ENCODE assay signal across 15 cellular contexts in genomic region chr10:113780681-113781250, GRCh38. TPM values are rescaled to one million over a fixed set of nuclear protein-coding genes. Genes with fewer than 3 reads are reported as not detected.
A peak's percentile ranks its signal among the peaks of the same experiment; 100 is the strongest.
DNase-seq lines count a peak whose midpoint lies in the region; ATAC-seq, FAIRE-seq and TF ChIP-seq lines count a peak whose summit lies in the region.
"Had no signal": no experiment of that assay in that cellular context is flagged by ENCODE, and none has a peak within 500 bp of the region (broad histone marks: within the 10 kb centered on the region; RNA-seq: fewer than 3 reads in every experiment).

No MANE protein-coding gene starts in this region.

- H2BK15ac ChIP-seq in neuronal stem cell (ENCODE audit: low read length), result no peak overlapping the region

- FAIRE-seq in A549 (lab: Jason Lieb, UNC), result no peak

- H3K4ac ChIP-seq in neuronal stem cell (ENCODE audit: low read length) (no peak overlapping the region), trophoblast cell (ENCODE audit: low read depth, low read length) (no peak overlapping the region)

- WGBS in A549 (ENCODE audit: missing lambda C conversion rate), result 75% methylated on average over 3 of the region's 3 CpGs
- WGBS in liver, result 61% methylated on average over 3 of the region's 3 CpGs
- no CpG with 5 or more reads among the region's 3 CpGs for WGBS in neuronal stem cell (ENCODE audit: extremely low coverage in 2 of 2, insufficient read length in 2 of 2, insufficient replicate concordance in 1 of 2), 2 donors
- no CpG with 5 or more reads among the region's 3 CpGs for WGBS in trophoblast cell (ENCODE audit: extremely low coverage, insufficient coverage, insufficient read length)

- ATAC-seq in A549 (peak; percentile 51 to 68; a peak in 3 of 6 replicates), HG03378 (IDR thresholded peaks at IDR 0.05; ENCODE audit: unreplicated experiment) (no peak)
- ATAC-seq: esophagus mucosa had no signal

- no peak overlapping the region for H2BK5ac ChIP-seq in neuronal stem cell (ENCODE audit: low read length)
- H2BK5ac ChIP-seq in trophoblast cell (ENCODE audit: low read depth, low read length, poor library complexity), result no peak overlapping the region

- H3K9me3 ChIP-seq in A549 (no peaks in the 10 kb centered on the region), liver (ENCODE audit: control insufficient read depth in 4 of 4, low read length in 3 of 4) (no peaks in the 10 kb centered on the region), neuronal stem cell (replicated peaks in 1 of 2; ENCODE audit: control insufficient read depth in 2 of 2, insufficient read depth in 1 of 2, low read depth in 1 of 2, low read length in 2 of 2) (no peaks in the 10 kb centered on the region), trophoblast cell (ENCODE audit: insufficient read depth, low read depth, low read length) (no peaks in the 10 kb centered on the region)
- H3K9me3 ChIP-seq: thyroid gland had no signal

- H3K9ac ChIP-seq in liver (ENCODE audit: low read depth in 1 of 2, low read length in 2 of 2) (no peak overlapping the region), neuronal stem cell (ENCODE audit: low read depth, low read length, poor library complexity) (no peak overlapping the region), trophoblast cell (ENCODE audit: low read length) (no peak overlapping the region)

- H3K79me1 ChIP-seq in neuronal stem cell (ENCODE audit: low read depth, low read length) (no peaks in the 10 kb centered on the region), trophoblast cell (ENCODE audit: low read length) (no peaks in the 10 kb centered on the region)

- H3K36me3 ChIP-seq in liver (ENCODE audit: control insufficient read depth in 4 of 4, insufficient read depth in 3 of 4, low read depth in 1 of 4, low read length in 3 of 4) (no peaks in the 10 kb centered on the region), neuronal stem cell (replicated peaks in 1 of 2; ENCODE audit: control insufficient read depth in 2 of 2, insufficient read depth in 2 of 2, low read length in 2 of 2) (no peaks in the 10 kb centered on the region), trophoblast cell (ENCODE audit: control insufficient read depth in 1 of 2, insufficient read depth in 2 of 2, low read length in 2 of 2) (no peaks in the 10 kb centered on the region)
- H3K36me3 ChIP-seq: thyroid gland had no signal

- peak in 1 of 2 experiments; percentile 33; a peak in 1 of 5 replicates for TF ChIP-seq RAD21 in A549 (conservative IDR thresholded peaks at IDR 0.05 in 1 of 2, IDR thresholded peaks at IDR 0.05 in 1 of 2)
- peak; percentile 66 to 77 for TF ChIP-seq RAD21 in liver (IDR thresholded peaks at IDR 0.05)

- POLR2A ChIA-PET in A549 (lab: Yijun Ruan, JAX), result no interaction called here

- no peaks in the 10 kb centered on the region for H3K79me2 ChIP-seq in trophoblast cell (ENCODE audit: control insufficient read depth, insufficient read depth, low read length, poor library complexity)

- H3K27me3 ChIP-seq in liver (ENCODE audit: control insufficient read depth in 4 of 4, insufficient read depth in 4 of 4, low read length in 3 of 4), result no peaks in the 10 kb centered on the region
- peaks cover 0 to 5% (median 0%) of the 10 kb centered on the region in 3 experiments for H3K27me3 ChIP-seq in neuronal stem cell (ENCODE audit: control insufficient read depth in 3 of 3, insufficient read depth in 3 of 3, low read depth in 1 of 3, low read length in 3 of 3)
- no peaks in the 10 kb centered on the region for H3K27me3 ChIP-seq in trophoblast cell (ENCODE audit: insufficient read depth, low read length)
- H3K27me3 ChIP-seq: thyroid gland had no signal

- H2BK120ac ChIP-seq in neuronal stem cell (ENCODE audit: low read depth, low read length) (no peak overlapping the region), trophoblast cell (ENCODE audit: insufficient read depth, low read length, poor library complexity) (no peak overlapping the region)

- H4K12ac ChIP-seq in trophoblast cell (ENCODE audit: low read depth, low read length), result no peak overlapping the region

- no peak overlapping the region for H4K91ac ChIP-seq in neuronal stem cell (ENCODE audit: low read depth, low read length, poor library complexity)
- no peak overlapping the region for H4K91ac ChIP-seq in trophoblast cell (ENCODE audit: low read depth, low read length)

- H2AFZ ChIP-seq in neuronal stem cell (ENCODE audit: low read length), result no peak overlapping the region
- H2AFZ ChIP-seq in trophoblast cell (ENCODE audit: insufficient read depth, low read length, poor library complexity), result no peak overlapping the region

- H3K14ac ChIP-seq in neuronal stem cell (ENCODE audit: low read length), result no peak overlapping the region
- no peak overlapping the region for H3K14ac ChIP-seq in trophoblast cell (ENCODE audit: low read length)

- 0 out of 3 replicates have a peak, but pooled peaks cover 9% of the 10 kb centered on the region for H3K4me1 ChIP-seq in A549
- H3K4me1 ChIP-seq in liver (ENCODE audit: control insufficient read depth in 4 of 4, insufficient read depth in 4 of 4, low read length in 3 of 4), result no peaks in the 10 kb centered on the region
- no peaks in the 10 kb centered on the region for H3K4me1 ChIP-seq in neuronal stem cell (ENCODE audit: control insufficient read depth in 2 of 2, insufficient read depth in 1 of 2, low read depth in 1 of 2, low read length in 2 of 2)
- no peaks in the 10 kb centered on the region for H3K4me1 ChIP-seq in trophoblast cell (ENCODE audit: control insufficient read depth in 1 of 2, insufficient read depth in 2 of 2, low read length in 2 of 2)
- H3K4me1 ChIP-seq: thyroid gland had no signal

- no peak overlapping the region for H2AK5ac ChIP-seq in neuronal stem cell (ENCODE audit: low read depth, low read length)
- no peak overlapping the region for H2AK5ac ChIP-seq in trophoblast cell (ENCODE audit: low read length)

- no peak overlapping the region for H3K4me3 ChIP-seq in A549
- no peak overlapping the region for H3K4me3 ChIP-seq in liver (ENCODE audit: low read depth in 1 of 3, low read length in 3 of 3)
- no peak overlapping the region for H3K4me3 ChIP-seq in neuronal stem cell (ENCODE audit: low read length in 2 of 2)
- H3K4me3 ChIP-seq in trophoblast cell (ENCODE audit: low read depth, low read length), result no peak overlapping the region
- H3K4me3 ChIP-seq: thyroid gland had no signal

- no peak overlapping the region for H3K27ac ChIP-seq in A549
- H3K27ac ChIP-seq in angular gyrus (ENCODE audit: low read depth, low read length), result peak overlapping the region; percentile 13
- no peak overlapping the region for H3K27ac ChIP-seq in liver (ENCODE audit: low read depth in 1 of 2, low read length in 2 of 2)
- H3K27ac ChIP-seq in neuronal stem cell (replicated peaks; ENCODE audit: low read length), result no peak overlapping the region
- H3K27ac ChIP-seq in trophoblast cell (ENCODE audit: low read depth, low read length), result no peak overlapping the region
- H3K27ac ChIP-seq: thyroid gland had no signal

- H3K18ac ChIP-seq in neuronal stem cell (ENCODE audit: low read length) (no peak overlapping the region), trophoblast cell (ENCODE audit: low read length) (no peak overlapping the region)

- no peak for TF ChIP-seq POLR2A in A549 (IDR thresholded peaks at IDR 0.05; ENCODE audit: low read length)

- H4K8ac ChIP-seq in neuronal stem cell (ENCODE audit: low read depth, low read length), result no peak overlapping the region
- no peak overlapping the region for H4K8ac ChIP-seq in trophoblast cell (ENCODE audit: low read depth, low read length)

- TF ChIP-seq EP300 in A549 (IDR thresholded peaks at IDR 0.05), result no peak

- no peak for DNase-seq in A549 (ENCODE audit: low read depth in 1 of 2, low spot score in 1 of 2)
- DNase-seq in neuronal stem cell (ENCODE audit: low spot score), result no peak
- DNase-seq in trophoblast cell, result no peak
- DNase-seq in NCI-H446 (lab: John Stamatoyannopoulos, UW), result no peak
- DNase-seq: activated T-cell treated with anti-CD3 and anti-CD28 coated beads, Interleukin-2, amount 50 U/mL, for 1 hour; mesenchymal stem cell; NCI-H2081 treated with DMSO at 0.1 percent for 48 hours; stimulated activated CD4-positive, alpha-beta T cell treated with anti-CD3 and anti-CD28 coated beads, Interleukin-12 subunit alpha, Interleukin-12 subunit beta, amount 100 ng/mL, for 4 hours; thyroid gland had no signal

- H3K23ac ChIP-seq in neuronal stem cell (ENCODE audit: low read depth, low read length, poor library complexity), result no peak overlapping the region
- H3K23ac ChIP-seq in trophoblast cell (ENCODE audit: low read length), result no peak overlapping the region

- H3K4me2 ChIP-seq in A549, result no peak overlapping the region
- no peak overlapping the region for H3K4me2 ChIP-seq in neuronal stem cell (ENCODE audit: insufficient read depth, low read length, poor library complexity, severe bottlenecking)
- H3K4me2 ChIP-seq in trophoblast cell (ENCODE audit: low read length), result no peak overlapping the region

- CTCF ChIA-PET in A549 (lab: Yijun Ruan, JAX), result interaction anchor here (0.6 to 1.4 kb wide), 5 partner anchors 13 to 75 kb away, joined by 3 to 5 read pairs (median 3); no protein-coding TSS in a partner anchor

- H2BK12ac ChIP-seq in neuronal stem cell (ENCODE audit: low read length), result no peak overlapping the region
- H2BK12ac ChIP-seq in trophoblast cell (ENCODE audit: low read length), result no peak overlapping the region

- no peak for TF ChIP-seq CTCF in A549 (IDR thresholded peaks at IDR 0.05)
- peak; percentile 31 for TF ChIP-seq CTCF in GM12873 (IDR thresholded peaks at IDR 0.05; ENCODE audit: insufficient read depth, low read depth, low read length, missing control alignments)
- TF ChIP-seq CTCF in liver (IDR thresholded peaks at IDR 0.05; ENCODE audit: low read depth, low read length, missing input control), result peak; percentile 32

TF ChIP-seq in liver, 16 proteins besides CTCF, POLR2A, EP300 and RAD21 (continues in another document):
- TF ChIP-seq, protein P1, sequence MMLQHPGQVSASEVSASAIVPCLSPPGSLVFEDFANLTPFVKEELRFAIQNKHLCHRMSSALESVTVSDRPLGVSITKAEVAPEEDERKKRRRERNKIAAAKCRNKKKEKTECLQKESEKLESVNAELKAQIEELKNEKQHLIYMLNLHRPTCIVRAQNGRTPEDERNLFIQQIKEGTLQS (IDR thresholded peaks at IDR 0.05), result no peak

RNA-seq across cellular contexts. Expression of gene PLEKHS1, which starts 29.3 kb away (rescaled TPM):
- polyA plus RNA-seq in A549 (2011; rRNA removed), result 0.05 and 0.08 TPM in 2 replicates
- polyA plus RNA-seq in A549 (2012; cell fraction: cytosol; rRNA removed), result 0.03 TPM in 2 replicates
- 0.04 and 0.05 TPM in 2 replicates for polyA plus RNA-seq in A549 (2012; cell fraction: nucleus; rRNA removed)
- 0.03 to 0.09 TPM (median 0.08 TPM) in 3 replicates for polyA plus RNA-seq in A549 (2017; fragmentation: RNase III; extraction: RNeasy Plus Mini Kit Qiagen cat#74134 plus additional on column Dnase treatment)
- 0.10 TPM in 1 of 2 replicates, not detected in the other for polyA minus RNA-seq in A549 (2011; rRNA and poly(A)+ RNA removed)
- under 1 TPM in 1 of 2 donors, not detected in 1; under 0.01 TPM for total RNA-seq in liver
- not detected for polyA plus RNA-seq in liver
- 0.01 TPM for polyA plus RNA-seq in neuronal stem cell (2013, experiment 1 of 2)
- not detected for polyA plus RNA-seq in neuronal stem cell (2013, experiment 2 of 2)
- polyA plus RNA-seq in trophoblast cell (2013), result 0.03 TPM in 1 of 2 replicates, not detected in the other
- total RNA-seq: cerebellum, thyroid gland had no signal
